In genomic region chr3:141436180-141436579, GRCh38 we compare ENCODE assay signal across 22 cellular contexts. TPM values are rescaled to one million over a fixed set of nuclear protein-coding genes. Genes with fewer than 3 reads are reported as not detected.
DNase-seq lines count a peak whose midpoint lies in the region; ATAC-seq, FAIRE-seq and TF ChIP-seq lines count a peak whose summit lies in the region.
"Had no signal": no experiment of that assay in that cellular context is flagged by ENCODE, and none has a peak within 500 bp of the region (broad histone marks: within the 10 kb centered on the region; RNA-seq: fewer than 3 reads in every experiment).

No MANE protein-coding gene starts in this region.

- H3K36me3 ChIP-seq in body of pancreas (replicated peaks in 1 of 2; ENCODE audit: insufficient read depth in 1 of 2, low read depth in 2 of 2): no peaks in the 10 kb centered on the region
- peaks cover 0 to 22% of the 10 kb centered on the region in 2 experiments; a peak in 3 of 5 replicates for H3K36me3 ChIP-seq in HepG2 (replicated peaks in 1 of 2; ENCODE audit: control insufficient read depth in 1 of 2, insufficient read depth in 2 of 2, low read length in 2 of 2)
- H3K36me3 ChIP-seq in stomach: peaks cover 10 to 17% (median 13%) of the 10 kb centered on the region in 4 donors
- H3K36me3 ChIP-seq: BLaER1 had no signal

- no peak for TF ChIP-seq POLR2A in body of pancreas (IDR thresholded peaks at IDR 0.05)
- no peak for TF ChIP-seq POLR2A in HepG2 (IDR thresholded peaks at IDR 0.05; ENCODE audit: insufficient read depth in 1 of 2, low read depth in 2 of 2, low read length in 2 of 2)
- no peak for TF ChIP-seq POLR2A in stomach (IDR thresholded peaks at IDR 0.05)

- no peak for TF ChIP-seq RAD21 in HepG2 (CRISPR knock-in tag; IDR thresholded peaks at IDR 0.05)

- peak overlapping the region; percentile 31 for H3K27ac Mint-ChIP-seq in activated CD4-positive, alpha-beta memory T cell treated with anti-CD3 and anti-CD28 coated beads for 36 hours
- H3K27ac Mint-ChIP-seq in activated CD4-positive, alpha-beta memory T cell treated with anti-CD3 and anti-CD28 coated beads, Interleukin-2, amount 10 ng/mL, durations not matched to agents 7 days and 5 days: no peak overlapping the region

- CTCF ChIA-PET in activated CD4-positive, alpha-beta memory T cell treated with anti-CD3 and anti-CD28 coated beads for 36 hours (lab: Charles Lee): interaction anchor here (1.0 to 3.8 kb wide), 11 partner anchors 11 to 132 kb away, joined by 3 to 15 read pairs (median 3); no protein-coding TSS in a partner anchor
- CTCF ChIA-PET in activated CD4-positive, alpha-beta memory T cell treated with anti-CD3 and anti-CD28 coated beads, Interleukin-2, amount 10 ng/mL, durations not matched to agents 7 days and 5 days (lab: Charles Lee): interaction anchor here (0.7 to 1.6 kb wide), 6 partner anchors 10 to 124 kb away, joined by 3 to 5 read pairs (median 4); no protein-coding TSS in a partner anchor
- CTCF ChIA-PET in HepG2 (lab: Yijun Ruan, JAX; ENCODE audit: low intra/inter-chr PET ratio, low total read pairs): no interaction called here

- H3K4me1 ChIP-seq in body of pancreas: peaks cover 58% of the 10 kb centered on the region
- peaks cover 56% of the 10 kb centered on the region for H3K4me1 ChIP-seq in HepG2 (ENCODE audit: insufficient read depth, low read length)
- H3K4me1 ChIP-seq in stomach: peaks cover 25 to 91% (median 73%) of the 10 kb centered on the region in 4 donors

- ATAC-seq in body of pancreas: peak; percentile 38
- ATAC-seq in HepG2: no peak
- no peak for ATAC-seq in HG03520 (IDR thresholded peaks at IDR 0.05; ENCODE audit: unreplicated experiment)
- ATAC-seq in GM19324 (IDR thresholded peaks at IDR 0.05; ENCODE audit: low FRiP score, unreplicated experiment): no peak

- H3K27me3 ChIP-seq in body of pancreas (no peaks in the 10 kb centered on the region), HepG2 (ENCODE audit: control insufficient read depth in 1 of 2, insufficient read depth in 2 of 2, low read length in 2 of 2) (no peaks in the 10 kb centered on the region), stomach (no peaks in the 10 kb centered on the region)
- H3K27me3 ChIP-seq: BLaER1, Peyer's patch had no signal

- no TSS peak for BruUV-seq in HepG2 (replicated peaks; lab: Mats Ljungman, UMichigan)

- POLR2A ChIA-PET in activated CD4-positive, alpha-beta memory T cell treated with anti-CD3 and anti-CD28 coated beads for 36 hours (lab: Charles Lee): no interaction called here
- POLR2A ChIA-PET in activated CD4-positive, alpha-beta memory T cell treated with anti-CD3 and anti-CD28 coated beads, Interleukin-2, amount 10 ng/mL, durations not matched to agents 7 days and 5 days (lab: Charles Lee): interaction anchor here (1.0 to 1.2 kb wide), 3 partner anchors 9 to 50 kb away, joined by 3 to 4 read pairs (median 3); no protein-coding TSS in a partner anchor
- POLR2A ChIA-PET in HepG2 (lab: Yijun Ruan, JAX): interaction anchor here (1.6 to 1.7 kb wide), 2 partner anchors 23 to 34 kb away, joined by 3 to 6 read pairs; no protein-coding TSS in a partner anchor

- WGBS in body of pancreas, 2 donors: 60 to 71% methylated on average over 3 of the region's 3 CpGs
- 81% methylated on average over 3 of the region's 3 CpGs for WGBS in HepG2 (ENCODE audit: low lambda C conversion rate)
- WGBS in stomach, 5 donors: 67 to 82% (median 70%) methylated on average over 3 of the region's 3 CpGs

- no peak overlapping the region for H3K4me3 Mint-ChIP-seq in activated CD4-positive, alpha-beta memory T cell treated with anti-CD3 and anti-CD28 coated beads for 36 hours
- H3K4me3 Mint-ChIP-seq in activated CD4-positive, alpha-beta memory T cell treated with anti-CD3 and anti-CD28 coated beads, Interleukin-2, amount 10 ng/mL, durations not matched to agents 7 days and 5 days: no peak overlapping the region

- peaks cover 45% of the 10 kb centered on the region for H3K4me1 Mint-ChIP-seq in activated CD4-positive, alpha-beta memory T cell treated with anti-CD3 and anti-CD28 coated beads for 36 hours (ENCODE audit: low read depth)
- H3K4me1 Mint-ChIP-seq in activated CD4-positive, alpha-beta memory T cell treated with anti-CD3 and anti-CD28 coated beads, Interleukin-2, amount 10 ng/mL, durations not matched to agents 7 days and 5 days: peaks cover 16% of the 10 kb centered on the region

- no peaks in the 10 kb centered on the region for H3K9me3 Mint-ChIP-seq in activated CD4-positive, alpha-beta memory T cell treated with anti-CD3 and anti-CD28 coated beads for 36 hours
- H3K9me3 Mint-ChIP-seq in activated CD4-positive, alpha-beta memory T cell treated with anti-CD3 and anti-CD28 coated beads, Interleukin-2, amount 10 ng/mL, durations not matched to agents 7 days and 5 days: no peaks in the 10 kb centered on the region

- H4K20me1 ChIP-seq in HepG2 (ENCODE audit: insufficient read depth, low read length): no peaks in the 10 kb centered on the region
- H4K20me1 ChIP-seq: BLaER1 had no signal

- peak overlapping the region; percentile 37; the same call in 1 of the 2 replicates for H3K4me2 ChIP-seq in HepG2 (ENCODE audit: low read depth, low read length)
- H3K4me2 ChIP-seq: BLaER1, SK-N-SH had no signal

- peaks cover 51% of the 10 kb centered on the region for H3K79me2 ChIP-seq in HepG2 (ENCODE audit: insufficient read depth, low read length)

- DNase-seq in activated CD4-positive, alpha-beta memory T cell treated with anti-CD3 and anti-CD28 coated beads for 36 hours: no peak
- DNase-seq in activated CD4-positive, alpha-beta memory T cell treated with anti-CD3 and anti-CD28 coated beads, Interleukin-2, amount 10 ng/mL, durations not matched to agents 7 days and 5 days: no peak
- peak in 3 of 4 donors; percentile 49 to 60 (median 54) for DNase-seq in body of pancreas
- no peak for DNase-seq in HepG2 (ENCODE audit: low spot score)
- DNase-seq in stomach: peak; percentile 53
- DNase-seq in central memory CD4-positive, alpha-beta T cell: no peak
- DNase-seq: activated CD4-positive, CD25-positive, alpha-beta regulatory T cell treated with anti-CD3 and anti-CD28 coated beads, Interleukin-2, amount 50 U/mL, for 72 hours; dermis blood vessel endothelial cell; DMS153; GF-D8; NCI-H1436; Peyer's patch; SK-N-SH; stimulated activated CD4-positive, alpha-beta T cell treated with anti-CD3 and anti-CD28 coated beads, Interleukin-4, amount 100 ng/mL, for 24 hours; T1000 had no signal

- no peak for FAIRE-seq in HepG2 (lab: Jason Lieb, UNC)
- FAIRE-seq: GM12891, HTR-8/SVneo had no signal

- no peak overlapping the region for H2AFZ ChIP-seq in HepG2 (ENCODE audit: low read length)

- TF ChIP-seq EP300 in HepG2 (IDR thresholded peaks at IDR 0.05; ENCODE audit: low read depth in 2 of 2, low read length in 2 of 2) (no peak), HepG2 (CRISPR knock-in tag; IDR thresholded peaks at IDR 0.05; ENCODE audit: borderline replicate concordance) (no peak), stomach (IDR thresholded peaks at IDR 0.05) (no peak)

- H3K27ac ChIP-seq in body of pancreas (peak overlapping the region in 1 of 4 donors; percentile 51), HepG2 (ENCODE audit: extremely low read length, insufficient read depth, low read length) (peak overlapping the region; percentile 38), stomach (peak overlapping the region; percentile 48 to 83 (median 59))
- H3K27ac ChIP-seq: 22Rv1, BLaER1, epithelial cell of prostate had no signal

- H3K9me3 ChIP-seq in body of pancreas: no peaks in the 10 kb centered on the region
- H3K9me3 ChIP-seq in HepG2 (ENCODE audit: low read length): no peaks in the 10 kb centered on the region
- H3K9me3 ChIP-seq in stomach: no peaks in the 10 kb centered on the region
- H3K9me3 ChIP-seq: BLaER1, Peyer's patch, SK-N-SH had no signal

- H3K36me3 Mint-ChIP-seq in activated CD4-positive, alpha-beta memory T cell treated with anti-CD3 and anti-CD28 coated beads for 36 hours: peaks cover 10% of the 10 kb centered on the region
- H3K36me3 Mint-ChIP-seq in activated CD4-positive, alpha-beta memory T cell treated with anti-CD3 and anti-CD28 coated beads, Interleukin-2, amount 10 ng/mL, durations not matched to agents 7 days and 5 days (ENCODE audit: low read depth): peaks cover 19% of the 10 kb centered on the region

- no peak overlapping the region for H3K9ac ChIP-seq in HepG2 (ENCODE audit: insufficient read depth, low read depth, low read length)
- H3K9ac ChIP-seq: BLaER1, SK-N-SH had no signal

- H3K27me3 Mint-ChIP-seq in activated CD4-positive, alpha-beta memory T cell treated with anti-CD3 and anti-CD28 coated beads for 36 hours: no peaks in the 10 kb centered on the region
- no peaks in the 10 kb centered on the region for H3K27me3 Mint-ChIP-seq in activated CD4-positive, alpha-beta memory T cell treated with anti-CD3 and anti-CD28 coated beads, Interleukin-2, amount 10 ng/mL, durations not matched to agents 7 days and 5 days

- in situ Hi-C loops in HepG2 (cut with HindIII; ENCODE audit: extremely low pct_ligation_motif_present, low pct_unique_long_range_greater_than_20kb): no loop called here

- TF ChIP-seq CTCF in body of pancreas (IDR thresholded peaks at IDR 0.05): no peak
- TF ChIP-seq CTCF in HepG2 (CRISPR knock-in tag; IDR thresholded peaks at IDR 0.05): no peak
- no peak for TF ChIP-seq CTCF in stomach (IDR thresholded peaks at IDR 0.05)

- intact Hi-C loops in activated CD4-positive, alpha-beta memory T cell treated with anti-CD3 and anti-CD28 coated beads for 36 hours (cut with micrococcal nuclease): no loop called here
- intact Hi-C loops in body of pancreas (cut with DNase I): no loop called here
- intact Hi-C loops in HepG2 (cut with micrococcal nuclease; ENCODE audit: unreplicated experiment): no loop called here
- intact Hi-C loops in stomach (cut with DNase I; ENCODE audit: low total_unique reads): no loop called here

- H3K4me3 ChIP-seq in body of pancreas: no peak overlapping the region
- no peak overlapping the region for H3K4me3 ChIP-seq in HepG2 (replicated peaks in 1 of 3; ENCODE audit: insufficient read depth in 1 of 3, low read depth in 2 of 3, low read length in 3 of 3)
- no peak overlapping the region for H3K4me3 ChIP-seq in stomach
- H3K4me3 ChIP-seq: BLaER1, Peyer's patch had no signal

RNA-seq across cellular contexts. Expression of gene RASA2, which starts 50.6 kb away (rescaled TPM):
- 10 to 100 TPM; 34.7 to 35.0 TPM for total RNA-seq in activated CD4-positive, alpha-beta memory T cell treated with anti-CD3 and anti-CD28 coated beads for 36 hours
- 10 to 100 TPM; 53.7 to 54.5 TPM for total RNA-seq in activated CD4-positive, alpha-beta memory T cell treated with anti-CD3 and anti-CD28 coated beads, Interleukin-2, amount 10 ng/mL, durations not matched to agents 7 days and 5 days
- 10 to 100 TPM in 1 of 2 donors, 1 to 10 TPM in 1; 6.9 to 19.2 TPM for total RNA-seq in body of pancreas
- 8.5 and 10.7 TPM in 2 replicates for total RNA-seq in HepG2 (2016; rRNA removed; fragmentation: Illumina TruSeq; extraction: Trizol)
- 3.6 and 5.2 TPM in 2 replicates for total RNA-seq in HepG2 (2016; cell fraction: cytosol; rRNA removed; fragmentation: Illumina TruSeq; extraction: Trizol; ENCODE audit: low read depth)
- 8.6 and 10.3 TPM in 2 replicates for total RNA-seq in HepG2 (2016; cell fraction: insoluble cytoplasmic fraction; rRNA removed; fragmentation: Illumina TruSeq; extraction: Trizol)
- 3.4 and 4.9 TPM in 2 replicates for total RNA-seq in HepG2 (2016; cell fraction: membrane; rRNA removed; fragmentation: Illumina TruSeq; extraction: Trizol)
- total RNA-seq in HepG2 (2016; cell fraction: nucleus; rRNA removed; fragmentation: Illumina TruSeq; extraction: Trizol): 14.0 and 14.2 TPM in 2 replicates
- 4.8 and 5.4 TPM in 2 replicates for polyA plus RNA-seq in HepG2 (2011; rRNA removed)
- polyA plus RNA-seq in HepG2 (2011; cell fraction: cytosol; rRNA removed): 1.7 and 2.9 TPM in 2 replicates
- polyA plus RNA-seq in HepG2 (2011; cell fraction: nucleus; rRNA removed): 5.9 and 7.2 TPM in 2 replicates
- polyA plus RNA-seq in HepG2 (2012): 4.2 and 4.9 TPM in 2 replicates
- 0.27 and 0.46 TPM in 2 replicates for polyA plus RNA-seq in HepG2 (2016; cell fraction: cytosol; fragmentation: Illumina TruSeq; extraction: Trizol; ENCODE audit: low read depth)
- polyA plus RNA-seq in HepG2 (2016; cell fraction: insoluble cytoplasmic fraction; fragmentation: Illumina TruSeq; extraction: Trizol; ENCODE audit: low read depth): 6.2 and 6.4 TPM in 2 replicates
- polyA plus RNA-seq in HepG2 (2016; cell fraction: membrane; fragmentation: Illumina TruSeq; extraction: Trizol; ENCODE audit: low read depth): 1.2 TPM in 2 replicates
- 13.4 and 13.5 TPM in 2 replicates for polyA plus RNA-seq in HepG2 (2016; cell fraction: nucleus; fragmentation: Illumina TruSeq; extraction: Trizol; ENCODE audit: insufficient read depth, low read depth)
- 2.8 and 4.0 TPM in 2 replicates for polyA minus RNA-seq in HepG2 (2011; rRNA and poly(A)+ RNA removed; ENCODE audit: low replicate concordance)
- polyA minus RNA-seq in HepG2 (2011; cell fraction: cytosol; rRNA and poly(A)+ RNA removed): 6.3 and 7.7 TPM in 2 replicates
- 19.6 and 20.8 TPM in 2 replicates for polyA minus RNA-seq in HepG2 (2011; cell fraction: nucleus; rRNA and poly(A)+ RNA removed)
- 10 to 100 TPM in 4 of 5 donors, 1 to 10 TPM in 1; 6.2 to 32.1 (median 21.7) TPM for total RNA-seq in stomach
- polyA plus RNA-seq in stomach: 1 to 10 TPM; 2.6 to 3.8 (median 3.4) TPM

Comparison
In these comparisons a context has a peak if more than half of its experiments do, and no peak if none do; other contexts are left out.
1. DNase-seq: peak in body of pancreas (3 of 4) and stomach (single experiment); none in activated CD4-positive, alpha-beta memory T cell treated with anti-CD3 and anti-CD28 coated beads for 36 hours (single experiment), activated CD4-positive, alpha-beta memory T cell treated with anti-CD3 and anti-CD28 coated beads, Interleukin-2, amount 10 ng/mL, durations not matched to agents 7 days and 5 days (single experiment), HepG2 (single experiment) and central memory CD4-positive, alpha-beta T cell (single experiment).